ENCODE assay signal across 11 cellular contexts in genomic region chr5:68264024-68264956, GRCh38. TPM values are rescaled to one million over a fixed set of nuclear protein-coding genes. Genes with fewer than 3 reads are reported as not detected.
DNase-seq lines count a peak whose midpoint lies in the region; ATAC-seq, FAIRE-seq and TF ChIP-seq lines count a peak whose summit lies in the region.
"Had no signal": no experiment of that assay in that cellular context is flagged by ENCODE, and none has a peak within 500 bp of the region (broad histone marks: within the 10 kb centered on the region; RNA-seq: fewer than 3 reads in every experiment).

No MANE protein-coding gene starts in this region.

- peak overlapping the region; percentile 30 for H3K9ac ChIP-seq in astrocyte (ENCODE audit: low read length)

- peak; percentile 41 for DNase-seq in GM04503 (ENCODE audit: low read depth)
- DNase-seq in astrocyte (ENCODE audit: low read depth) = peak; percentile 84
- DNase-seq in kidney glomerular epithelial cell (lab: John Stamatoyannopoulos, UW) = peak; percentile 31
- no peak for DNase-seq in ecto neural progenitor cell (ENCODE audit: low spot score)
- DNase-seq in activated CD4-positive, CD25-positive, alpha-beta regulatory T cell treated with anti-CD3 and anti-CD28 coated beads, Interleukin-2, amount 50 U/mL, for 72 hours = no peak
- DNase-seq in NCI-H1105 treated with DMSO at 0.1 percent for 48 hours (lab: John Stamatoyannopoulos, UW) = no peak
- DNase-seq: foreskin melanocyte; Kasumi-1; stimulated activated CD4-positive, alpha-beta T cell treated with anti-CD3 and anti-CD28 coated beads, Interleukin-2, amount 100 ng/mL, for 24 hours had no signal

- no peaks in the 10 kb centered on the region for H3K36me3 Mint-ChIP-seq in astrocyte (ENCODE audit: low read depth, unreplicated experiment)
- H3K36me3 Mint-ChIP-seq in stimulated activated memory B cell treated with anti-CD40 and anti-IgM and Interleukin-4, amounts not matched to agents 10 μg/mL and 1 μg/mL and 100 μg/mL, for 72 hours = no peaks in the 10 kb centered on the region

- H2AFZ ChIP-seq in astrocyte (ENCODE audit: low read depth, low read length) = no peak overlapping the region

- ATAC-seq in stimulated activated memory B cell treated with anti-CD40 and anti-IgM and Interleukin-4, amounts not matched to agents 10 μg/mL and 1 μg/mL and 100 μg/mL, for 72 hours = no peak
- ATAC-seq in GM19324 (IDR thresholded peaks at IDR 0.05; ENCODE audit: low FRiP score, unreplicated experiment) = no peak

- no peaks in the 10 kb centered on the region for H3K9me3 ChIP-seq in astrocyte (ENCODE audit: insufficient read depth, low read depth, low read length)

- H4K20me1 ChIP-seq in astrocyte (ENCODE audit: insufficient read depth, low read length) = no peaks in the 10 kb centered on the region

- H3K9me3 Mint-ChIP-seq in astrocyte (ENCODE audit: unreplicated experiment) = no peaks in the 10 kb centered on the region
- no peaks in the 10 kb centered on the region for H3K9me3 Mint-ChIP-seq in stimulated activated memory B cell treated with anti-CD40 and anti-IgM and Interleukin-4, amounts not matched to agents 10 μg/mL and 1 μg/mL and 100 μg/mL, for 72 hours

- no peak overlapping the region for H3K4me3 ChIP-seq in astrocyte (ENCODE audit: insufficient read depth, low read depth, low read length)

- peaks cover 8% of the 10 kb centered on the region for H3K4me1 Mint-ChIP-seq in astrocyte (ENCODE audit: low read depth, unreplicated experiment)
- peaks cover 56% of the 10 kb centered on the region for H3K4me1 Mint-ChIP-seq in stimulated activated memory B cell treated with anti-CD40 and anti-IgM and Interleukin-4, amounts not matched to agents 10 μg/mL and 1 μg/mL and 100 μg/mL, for 72 hours

- peak overlapping the region; percentile 3 for H3K27ac Mint-ChIP-seq in astrocyte (ENCODE audit: unreplicated experiment)
- peak overlapping the region; percentile 26 for H3K27ac Mint-ChIP-seq in stimulated activated memory B cell treated with anti-CD40 and anti-IgM and Interleukin-4, amounts not matched to agents 10 μg/mL and 1 μg/mL and 100 μg/mL, for 72 hours

- TF ChIP-seq CTCF in astrocyte (IDR thresholded peaks at IDR 0.05; ENCODE audit: insufficient read depth, low read depth, low read length) = no peak

- no peak overlapping the region for H3K4me2 ChIP-seq in astrocyte (ENCODE audit: low read length)

- peaks cover 16% of the 10 kb centered on the region for H3K4me1 ChIP-seq in astrocyte (ENCODE audit: insufficient read depth, low read length)

- H3K4me3 Mint-ChIP-seq in astrocyte (ENCODE audit: unreplicated experiment) = no peak overlapping the region
- H3K4me3 Mint-ChIP-seq in stimulated activated memory B cell treated with anti-CD40 and anti-IgM and Interleukin-4, amounts not matched to agents 10 μg/mL and 1 μg/mL and 100 μg/mL, for 72 hours = no peak overlapping the region

- H3K27me3 Mint-ChIP-seq in astrocyte (ENCODE audit: low read depth, unreplicated experiment) = no peaks in the 10 kb centered on the region
- no peaks in the 10 kb centered on the region for H3K27me3 Mint-ChIP-seq in stimulated activated memory B cell treated with anti-CD40 and anti-IgM and Interleukin-4, amounts not matched to agents 10 μg/mL and 1 μg/mL and 100 μg/mL, for 72 hours

- no peaks in the 10 kb centered on the region for H3K27me3 ChIP-seq in astrocyte (ENCODE audit: insufficient read depth, low read length)

- H3K79me2 ChIP-seq in astrocyte (ENCODE audit: insufficient read depth, low read length) = peaks cover 8% of the 10 kb centered on the region

- peak overlapping the region; percentile 64 for H3K27ac ChIP-seq in astrocyte (ENCODE audit: low read depth, low read length)

- no peaks in the 10 kb centered on the region for H3K36me3 ChIP-seq in astrocyte (ENCODE audit: insufficient read depth, low read length)

- FAIRE-seq in astrocyte (lab: Jason Lieb, UNC) = peak; percentile 41

RNA-seq across cellular contexts. Expression of gene PIK3R1, which starts 48.7 kb away (rescaled TPM):
- 21.8 and 25.7 TPM in 2 replicates for total RNA-seq in astrocyte

Comparison
In these comparisons a context has a peak if more than half of its experiments do, and no peak if none do; other contexts are left out.
1. DNase-seq: peak in GM04503 (single experiment), astrocyte (single experiment) and kidney glomerular epithelial cell (single experiment); none in ecto neural progenitor cell (single experiment), activated CD4-positive, CD25-positive, alpha-beta regulatory T cell treated with anti-CD3 and anti-CD28 coated beads, Interleukin-2, amount 50 U/mL, for 72 hours (single experiment) and NCI-H1105 treated with DMSO at 0.1 percent for 48 hours (single experiment).